ENCODE assay signal across 29 cellular contexts in the genomic region with DNA sequence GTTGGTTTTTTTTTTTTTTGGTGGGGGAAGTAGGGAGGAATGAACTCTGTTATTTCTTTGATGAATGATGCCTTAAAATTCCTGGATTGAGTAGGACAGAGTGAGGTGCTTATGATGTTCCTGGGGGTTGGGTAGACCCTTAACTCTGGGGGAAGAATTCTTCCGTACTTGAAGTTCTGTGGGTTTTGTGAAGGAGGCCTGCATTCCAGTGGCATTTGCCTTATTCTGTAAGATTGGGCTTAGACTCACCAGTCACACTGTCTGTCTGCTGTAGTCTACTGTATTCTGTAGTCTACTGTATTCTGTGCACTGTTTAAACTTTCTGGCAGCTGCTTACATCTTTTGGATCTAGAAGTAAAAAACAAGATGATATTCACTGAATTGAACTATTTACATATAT. TPM values are rescaled to one million over a fixed set of nuclear protein-coding genes. Genes with fewer than 3 reads are reported as not detected.
"Had no signal": no experiment of that assay in that cellular context is flagged by ENCODE, and none has a peak within 500 bp of the region (broad histone marks: within the 10 kb centered on the region; RNA-seq: fewer than 3 reads in every experiment).

No MANE protein-coding gene starts in this region.

- H3K27ac ChIP-seq: brain microvascular endothelial cell, colonic mucosa, dorsolateral prefrontal cortex, hepatocyte, sigmoid colon, spleen, thoracic aorta, upper lobe of left lung had no signal

- H3K27me3 ChIP-seq: brain microvascular endothelial cell, colonic mucosa, dorsolateral prefrontal cortex, hepatocyte, sigmoid colon, spleen, upper lobe of left lung had no signal

- H3K4me1 ChIP-seq: colonic mucosa, sigmoid colon had no signal

- ATAC-seq: effector memory CD8-positive, alpha-beta T cell; esophagus mucosa; left ventricle myocardium superior; natural killer cell treated with Interleukin-12 subunit alpha and Interleukin-12 subunit beta and Interleukin-15 and Interleukin-18, amount 100 ng/mL, for 72 hours; SK-N-SH treated with all-trans-retinoic acid at 6 μM for 48 hours; WTC11 had no signal

- H3K4me2 ChIP-seq: hepatocyte had no signal

- H3K4me1 Mint-ChIP-seq: activated CD4-positive, alpha-beta memory T cell treated with anti-CD3 and anti-CD28 coated beads, Interleukin-2, amount 10 ng/mL, durations not matched to agents 7 days and 5 days; WTC11 had no signal

- H3K79me2 ChIP-seq: hepatocyte had no signal

- H3K36me3 ChIP-seq: brain microvascular endothelial cell, colonic mucosa had no signal

- H3K4me3 Mint-ChIP-seq: activated CD4-positive, alpha-beta memory T cell treated with anti-CD3 and anti-CD28 coated beads, Interleukin-2, amount 10 ng/mL, durations not matched to agents 7 days and 5 days; activated T-helper 1 cell treated with anti-CD3 and anti-CD28 coated beads, Interleukin-12 subunit alpha, Interleukin-12 subunit beta, Interleukin-2, Interleukin-4 antibody, amounts not matched to agents 30 ng/mL and 10 ng/mL and 1 ng/mL, durations not matched to agents 14 hours and 24 hours and 36 hours; effector memory CD8-positive, alpha-beta T cell; natural killer cell treated with Interleukin-12 subunit alpha and Interleukin-12 subunit beta and Interleukin-15 and Interleukin-18, amount 100 ng/mL, for 72 hours; WTC11 had no signal

- H3K27ac Mint-ChIP-seq: activated CD4-positive, alpha-beta memory T cell treated with anti-CD3 and anti-CD28 coated beads, Interleukin-2, amount 10 ng/mL, durations not matched to agents 7 days and 5 days; progenitor cell of endocrine pancreas; WTC11 had no signal

- H3K9me3 Mint-ChIP-seq: activated CD4-positive, alpha-beta memory T cell treated with anti-CD3 and anti-CD28 coated beads, Interleukin-2, amount 10 ng/mL, durations not matched to agents 7 days and 5 days; activated T-helper 1 cell treated with anti-CD3 and anti-CD28 coated beads, Interleukin-12 subunit alpha, Interleukin-12 subunit beta, Interleukin-2, Interleukin-4 antibody, amounts not matched to agents 30 ng/mL and 10 ng/mL and 1 ng/mL, durations not matched to agents 14 hours and 24 hours and 36 hours; effector memory CD8-positive, alpha-beta T cell; natural killer cell treated with Interleukin-12 subunit alpha and Interleukin-12 subunit beta and Interleukin-15 and Interleukin-18, amount 100 ng/mL, for 72 hours; WTC11 had no signal

- DNase-seq: activated CD4-positive, alpha-beta memory T cell treated with anti-CD3 and anti-CD28 coated beads, Interleukin-2, amount 10 ng/mL, durations not matched to agents 7 days and 5 days; activated CD4-positive, alpha-beta T cell treated with anti-CD3 and anti-CD28 coated beads for 4 hours; brain microvascular endothelial cell; central memory CD4-positive, alpha-beta T cell; colonic mucosa; dorsolateral prefrontal cortex; effector memory CD8-positive, alpha-beta T cell; glutamatergic neuron; left ventricle myocardium superior; mammary epithelial cell; midbrain; retina; sigmoid colon; spleen; stimulated activated CD4-positive, alpha-beta T cell treated with anti-CD3 and anti-CD28 coated beads, Interleukin-4, amount 100 ng/mL, for 1 hour; stimulated activated naive CD4-positive, alpha-beta T cell; T-helper 1 cell; T-helper 9 cell; upper lobe of left lung had no signal

- H3K9me3 ChIP-seq: colonic mucosa, sigmoid colon, spleen, thoracic aorta, upper lobe of left lung had no signal

- H2AFZ ChIP-seq: hepatocyte had no signal

- H3K27me3 Mint-ChIP-seq: activated CD4-positive, alpha-beta memory T cell treated with anti-CD3 and anti-CD28 coated beads, Interleukin-2, amount 10 ng/mL, durations not matched to agents 7 days and 5 days; effector memory CD8-positive, alpha-beta T cell; natural killer cell treated with Interleukin-12 subunit alpha and Interleukin-12 subunit beta and Interleukin-15 and Interleukin-18, amount 100 ng/mL, for 72 hours; progenitor cell of endocrine pancreas had no signal

- H3K4me3 ChIP-seq: colonic mucosa, dorsolateral prefrontal cortex, hepatocyte, sigmoid colon, spleen, thoracic aorta, upper lobe of left lung had no signal

RNA-seq across cellular contexts. Expression of gene TPH2, which starts 42.5 kb away (rescaled TPM):
- total RNA-seq: activated CD4-positive, alpha-beta memory T cell treated with anti-CD3 and anti-CD28 coated beads, Interleukin-2, amount 10 ng/mL, durations not matched to agents 7 days and 5 days; activated T-helper 1 cell treated with anti-CD3 and anti-CD28 coated beads, Interleukin-12 subunit alpha, Interleukin-12 subunit beta, Interleukin-2, Interleukin-4 antibody, amounts not matched to agents 30 ng/mL and 10 ng/mL and 1 ng/mL, durations not matched to agents 14 hours and 24 hours and 36 hours; colonic mucosa; endothelial cell of umbilical vein; esophagus mucosa; hepatocyte; left ventricle myocardium superior; mammary epithelial cell; natural killer cell treated with Interleukin-12 subunit alpha and Interleukin-12 subunit beta and Interleukin-15 and Interleukin-18, amount 100 ng/mL, for 72 hours; osteocyte; progenitor cell of endocrine pancreas; thoracic aorta had no signal
- polyA plus RNA-seq: endothelial cell of umbilical vein, hepatocyte, mammary epithelial cell, sigmoid colon had no signal
